8 cellular contexts compared by ENCODE assay signal in genomic region chr2:23375448-23375847, GRCh38. TPM values are rescaled to one million over a fixed set of nuclear protein-coding genes. Genes with fewer than 3 reads are reported as not detected.
DNase-seq lines count a peak whose midpoint lies in the region; ATAC-seq, FAIRE-seq and TF ChIP-seq lines count a peak whose summit lies in the region.

No MANE protein-coding gene starts in this region.

- SMC1A ChIA-PET in GM12878 (lab: Charles Lee; ENCODE audit: uncharacterized antibody, unreplicated experiment) = interaction anchor here (1.1 to 2.5 kb wide), 4 partner anchors 20 to 74 kb away, joined by 3 to 14 read pairs (median 6); no protein-coding TSS in a partner anchor

- no peak for TF ChIP-seq EP300 in GM12878 (IDR thresholded peaks at IDR 0.05; ENCODE audit: borderline replicate concordance in 1 of 2, control insufficient read depth in 1 of 2, low read depth in 2 of 2, low read length in 2 of 2)

- POLR2A ChIA-PET in GM12878 (lab: Charles Lee) = interaction anchor here (1.4 kb wide), 1 partner anchor 78 kb away, joined by 4 read pairs; no protein-coding TSS in a partner anchor

- peaks cover 31% of the 10 kb centered on the region for H3K27me3 Mint-ChIP-seq in activated T-helper 2 cell treated with anti-CD3 and anti-CD28 coated beads, Interferon-gamma antibody, Interleukin-2, Interleukin-4, amounts not matched to agents 10 μg/mL and 5 μg/mL and 100 μg/mL, durations not matched to agents 14 hours and 24 hours and 36 hours (ENCODE audit: low read depth)

- in situ Hi-C loops in GM12878 (cut with MboI) = loop anchor here (25.0 kb wide), 1 partner anchor 987 kb away; the partner anchor contains the start of gene ITSN2

- H3K9me3 ChIP-seq in GM12878 (replicated peaks; ENCODE audit: control insufficient read depth, insufficient read depth, low read length) = no peaks in the 10 kb centered on the region

- H3K4me1 ChIP-seq in GM12878 (ENCODE audit: control insufficient read depth, insufficient read depth, low read length) = peaks cover 30% of the 10 kb centered on the region

- H2AFZ ChIP-seq in GM12878 (ENCODE audit: control insufficient read depth, low read depth, low read length) = no peak overlapping the region

- RAD21 ChIA-PET in GM12878 (lab: Charles Lee; ENCODE audit: unreplicated experiment) = interaction anchor here (1.1 to 1.4 kb wide), 3 partner anchors 11 to 25 kb away, joined by 3 read pairs; no protein-coding TSS in a partner anchor

- H3K36me3 Mint-ChIP-seq in activated T-helper 2 cell treated with anti-CD3 and anti-CD28 coated beads, Interferon-gamma antibody, Interleukin-2, Interleukin-4, amounts not matched to agents 10 μg/mL and 5 μg/mL and 100 μg/mL, durations not matched to agents 14 hours and 24 hours and 36 hours (ENCODE audit: low read depth) = no peaks in the 10 kb centered on the region

- no TSS peak for BruUV-seq in GM12878 (replicated peaks; lab: Mats Ljungman, UMichigan)

- H3K4me3 Mint-ChIP-seq in activated T-helper 2 cell treated with anti-CD3 and anti-CD28 coated beads, Interferon-gamma antibody, Interleukin-2, Interleukin-4, amounts not matched to agents 10 μg/mL and 5 μg/mL and 100 μg/mL, durations not matched to agents 14 hours and 24 hours and 36 hours (ENCODE audit: low read depth) = no peak overlapping the region

- CTCF ChIA-PET in GM12878 (lab: Yijun Ruan, JAX) = interaction anchor here (1.1 to 3.3 kb wide), 5 partner anchors 8 to 177 kb away, joined by 3 to 10 read pairs (median 5); no protein-coding TSS in a partner anchor

- no peaks in the 10 kb centered on the region for H3K36me3 ChIP-seq in GM12878 (ENCODE audit: control insufficient read depth in 2 of 2, insufficient read depth in 2 of 2, low read length in 1 of 2)

- no peak for FAIRE-seq in GM12878 (lab: Jason Lieb, UNC)

- no peak for TF ChIP-seq CTCF in GM12878 (IDR thresholded peaks at IDR 0.05 in 2 of 3, conservative IDR thresholded peaks at IDR 0.05 in 1 of 3; ENCODE audit: control insufficient read depth in 2 of 3, extremely low read depth in 1 of 3, insufficient read depth in 1 of 3, low read depth in 3 of 3, low read length in 3 of 3)
- no peak for TF ChIP-seq CTCF in dorsolateral prefrontal cortex (IDR thresholded peaks at IDR 0.05 in 54 of 56, conservative IDR thresholded peaks at IDR 0.05 in 2 of 56; ENCODE audit: low read depth in 1 of 56, partially characterized antibody in 56 of 56)

- peaks cover 4% of the 10 kb centered on the region for H3K4me1 Mint-ChIP-seq in activated T-helper 2 cell treated with anti-CD3 and anti-CD28 coated beads, Interferon-gamma antibody, Interleukin-2, Interleukin-4, amounts not matched to agents 10 μg/mL and 5 μg/mL and 100 μg/mL, durations not matched to agents 14 hours and 24 hours and 36 hours (ENCODE audit: low read depth)

- H3K79me2 ChIP-seq in GM12878 (ENCODE audit: control insufficient read depth, insufficient read depth, low read length) = no peaks in the 10 kb centered on the region

- no peak overlapping the region for H3K9ac ChIP-seq in GM12878 (ENCODE audit: control insufficient read depth, insufficient read depth, low read length)

- H3K27ac Mint-ChIP-seq in activated T-helper 2 cell treated with anti-CD3 and anti-CD28 coated beads, Interferon-gamma antibody, Interleukin-2, Interleukin-4, amounts not matched to agents 10 μg/mL and 5 μg/mL and 100 μg/mL, durations not matched to agents 14 hours and 24 hours and 36 hours = no peak overlapping the region

- H3K9me3 Mint-ChIP-seq in activated T-helper 2 cell treated with anti-CD3 and anti-CD28 coated beads, Interferon-gamma antibody, Interleukin-2, Interleukin-4, amounts not matched to agents 10 μg/mL and 5 μg/mL and 100 μg/mL, durations not matched to agents 14 hours and 24 hours and 36 hours = no peaks in the 10 kb centered on the region

- H3K4me2 ChIP-seq in GM12878 (ENCODE audit: control insufficient read depth, insufficient read depth) = no peak overlapping the region

- TF ChIP-seq POLR2A in GM12878 (IDR thresholded peaks at IDR 0.05; ENCODE audit: low read depth, low read length) = no peak

- WGBS in GM12878 (ENCODE audit: insufficient coverage, insufficient replicate concordance, low lambda C conversion rate, missing lambda C conversion rate) = 49% methylated on average over 3 of the region's 3 CpGs

- H3K4me3 ChIP-seq in GM12878 = no peak overlapping the region
- H3K4me3 ChIP-seq in dorsolateral prefrontal cortex = no peak overlapping the region

- DNase-seq in DMS 273 (lab: John Stamatoyannopoulos, UW; ENCODE audit: unreplicated experiment) (peak; percentile 80), HT-29 (ENCODE audit: low spot score) (peak; percentile 39), GM12878 (ENCODE audit: low read depth, low spot score) (no peak), NOMO-1 treated with DMSO at 0.1 percent for 48 hours (lab: John Stamatoyannopoulos, UW; ENCODE audit: unreplicated experiment) (no peak), left ventricle myocardium superior (no peak), dorsolateral prefrontal cortex (no peak)
- DNase-seq in activated T-helper 2 cell treated with anti-CD3 and anti-CD28 coated beads, Interferon-gamma antibody, Interleukin-2, Interleukin-4, amounts not matched to agents 10 μg/mL and 5 μg/mL and 100 μg/mL, durations not matched to agents 14 hours and 24 hours and 36 hours (ENCODE audit: low spot score) = no peak

- no peak overlapping the region for H3K27ac ChIP-seq in GM12878 (ENCODE audit: control insufficient read depth, insufficient read depth)
- no peak overlapping the region for H3K27ac ChIP-seq in dorsolateral prefrontal cortex

- H4K20me1 ChIP-seq in GM12878 (ENCODE audit: control insufficient read depth, insufficient read depth) = no peaks in the 10 kb centered on the region

- no peaks in the 10 kb centered on the region for H3K27me3 ChIP-seq in GM12878 (replicated peaks in 1 of 2; ENCODE audit: control insufficient read depth in 2 of 2, insufficient read depth in 2 of 2, low read length in 1 of 2)
- peaks cover 0 to 25% (median 0%) of the 10 kb centered on the region in 45 donors for H3K27me3 ChIP-seq in dorsolateral prefrontal cortex

- no peak for TF ChIP-seq RAD21 in GM12878 (IDR thresholded peaks at IDR 0.05; ENCODE audit: insufficient read depth, low read depth, low read length)

- ATAC-seq in GM19468 (IDR thresholded peaks at IDR 0.05; ENCODE audit: extremely low read depth, unreplicated experiment) = peak; percentile 10
- ATAC-seq in GM12878 = peak; percentile 77
- no peak for ATAC-seq in left ventricle myocardium superior

- intact Hi-C loops in GM12878 (cut with micrococcal nuclease; ENCODE audit: unreplicated experiment) (no loop called here), left ventricle myocardium superior (cut with micrococcal nuclease) (no loop called here), dorsolateral prefrontal cortex (cut with DNase I) (no loop called here)
- intact Hi-C loops in activated T-helper 2 cell treated with anti-CD3 and anti-CD28 coated beads, Interferon-gamma antibody, Interleukin-2, Interleukin-4, amounts not matched to agents 10 μg/mL and 5 μg/mL and 100 μg/mL, durations not matched to agents 14 hours and 24 hours and 36 hours (cut with micrococcal nuclease) = no loop called here

TF ChIP-seq in GM12878, 131 proteins besides CTCF, POLR2A, EP300 and RAD21 (continues in another document):
- peak; percentile 80 for TF ChIP-seq HCFC1 (IDR thresholded peaks at IDR 0.05; ENCODE audit: low read length)
- TF ChIP-seq FOS (IDR thresholded peaks at IDR 0.05; ENCODE audit: borderline replicate concordance, extremely low read depth, insufficient read length) = peak; percentile 3
- peak; percentile 89 for TF ChIP-seq SIX5 (IDR thresholded peaks at IDR 0.05; ENCODE audit: low read depth, low read length, severe bottlenecking)
- TF ChIP-seq RAD51 (IDR thresholded peaks at IDR 0.05) = peak; percentile 30; the same call in 1 of the 2 replicates
- TF ChIP-seq USF1 (IDR thresholded peaks at IDR 0.05; ENCODE audit: borderline replicate concordance, extremely low read length, insufficient read depth, low read depth, low read length) = peak; percentile 53
- TF ChIP-seq SRF (IDR thresholded peaks at IDR 0.05; ENCODE audit: low read depth in 2 of 2, low read length in 2 of 2) = no peak
- TF ChIP-seq CREM (IDR thresholded peaks at IDR 0.05; ENCODE audit: low read depth) = peak; percentile 52; the same call in 1 of the 2 replicates
- TF ChIP-seq MTA2 (IDR thresholded peaks at IDR 0.05; ENCODE audit: low read depth) = no peak

RNA-seq across cellular contexts. Expression of gene KLHL29, which starts 9.5 kb away (rescaled TPM):
- 0.18 and 0.94 TPM in 2 replicates for total RNA-seq in HT-29 (2014; rRNA removed; shearing (Covaris generic))
- total RNA-seq in GM12878 (2013; cell fraction: nucleolus; rRNA removed) = 30.8 and 36.8 TPM in 2 replicates
- total RNA-seq in GM12878 (2014; rRNA removed) = 8.5 and 9.8 TPM in 2 replicates
- 6.3 and 6.9 TPM in 2 replicates for total RNA-seq in GM12878 (2014; rRNA removed; fragmentation: Illumina TruSeq; extraction: Trizol)
- total RNA-seq in GM12878 (2021) = 17.9 and 19.5 TPM in 2 replicates
- polyA plus RNA-seq in GM12878 (2011; ENCODE audit: low read depth) = 3.9 TPM
- 4.3 and 5.3 TPM in 2 replicates for polyA plus RNA-seq in GM12878 (2011; rRNA removed)
- polyA plus RNA-seq in GM12878 (2011; cell fraction: cytosol; rRNA removed) = 5.4 and 7.7 TPM in 2 replicates
- polyA plus RNA-seq in GM12878 (2011; cell fraction: nucleus; rRNA removed) = 33.8 and 54.4 TPM in 2 replicates
- 5.1 and 6.7 TPM in 2 replicates for polyA plus RNA-seq in GM12878 (2012)
- polyA plus RNA-seq in GM12878 (2014; fragmentation: Illumina TruSeq; extraction: Trizol) = 5.7 and 9.5 TPM in 2 replicates
- polyA plus RNA-seq in GM12878 (2014; fragmentation: Nextera tagmentation; extraction: Ambion mirVana) = 1 to 10 TPM; 1.4 to 2.2 TPM
- polyA plus RNA-seq in GM12878 (2014; rRNA removed) = 16.1 and 19.4 TPM in 2 replicates
- polyA plus RNA-seq in GM12878 (2016; fragmentation: Nextera tagmentation; extraction: Ambion mirVana) = 1 to 10 TPM; 2.5 to 2.7 TPM
- polyA minus RNA-seq in GM12878 (2011; rRNA and poly(A)+ RNA removed) = 5.6 and 8.7 TPM in 2 replicates
- polyA minus RNA-seq in GM12878 (2011; cell fraction: cytosol; rRNA and poly(A)+ RNA removed) = 3.3 and 5.0 TPM in 2 replicates
- 7.9 and 19.0 TPM in 2 replicates for polyA minus RNA-seq in GM12878 (2011; cell fraction: nucleus; rRNA and poly(A)+ RNA removed)
- total RNA-seq in left ventricle myocardium superior = 0.69 TPM
- 10 to 100 TPM in 119 of 120 experiments, 1 to 10 TPM in 1; 6.7 to 37.3 (median 23.6) TPM for total RNA-seq in dorsolateral prefrontal cortex
- total RNA-seq in activated T-helper 2 cell treated with anti-CD3 and anti-CD28 coated beads, Interferon-gamma antibody, Interleukin-2, Interleukin-4, amounts not matched to agents 10 μg/mL and 5 μg/mL and 100 μg/mL, durations not matched to agents 14 hours and 24 hours and 36 hours = 3.0 and 3.4 TPM in 2 replicates

Comparison
In these comparisons a context has a peak if more than half of its experiments do, and no peak if none do; other contexts are left out.
1. DNase-seq: peak in DMS 273 (single experiment) and HT-29 (single experiment); none in GM12878 (single experiment), NOMO-1 treated with DMSO at 0.1 percent for 48 hours (single experiment), left ventricle myocardium superior (single experiment), dorsolateral prefrontal cortex (0 of 10) and activated T-helper 2 cell treated with anti-CD3 and anti-CD28 coated beads, Interferon-gamma antibody, Interleukin-2, Interleukin-4, amounts not matched to agents 10 μg/mL and 5 μg/mL and 100 μg/mL, durations not matched to agents 14 hours and 24 hours and 36 hours (single experiment).